In the genomic region with DNA sequence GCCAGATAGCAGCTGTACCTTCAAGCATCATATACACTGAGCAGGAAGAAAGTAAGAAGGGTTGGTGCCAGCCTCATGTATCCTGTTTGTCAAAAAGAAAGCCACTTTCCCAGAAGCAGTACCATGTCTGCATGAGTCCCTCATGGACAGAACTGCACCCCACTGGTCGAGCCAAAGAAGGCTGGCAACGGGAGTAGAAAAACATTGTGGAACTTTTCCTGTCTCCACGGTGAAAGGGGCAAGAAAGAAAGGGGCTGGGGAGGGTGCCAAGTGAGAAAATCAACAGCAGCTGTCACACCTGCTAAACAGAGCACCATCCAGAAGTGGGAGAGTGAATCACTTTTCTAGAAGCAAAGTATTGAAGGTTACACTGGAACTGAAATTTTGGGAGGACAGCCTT, we compare ENCODE assay signal across 15 cellular contexts.
"Had no signal": no experiment of that assay in that cellular context is flagged by ENCODE, and none has a peak within 500 bp of the region (broad histone marks: within the 10 kb centered on the region; RNA-seq: fewer than 3 reads in every experiment).

No MANE protein-coding gene starts in this region.

- DNase-seq: activated CD4-positive, alpha-beta T cell treated with anti-CD3 and anti-CD28 coated beads, Interleukin-2, amount 50 U/mL, for 1 hour; activated CD4-positive, CD25-positive, alpha-beta regulatory T cell treated with anti-CD3 and anti-CD28 coated beads, Interleukin-2, amount 50 U/mL, for 72 hours; activated CD8-positive, alpha-beta memory T cell treated with anti-CD3 and anti-CD28 coated beads, Interleukin-2, amount 50 U/mL, for 4 hours; activated effector memory CD4-positive, alpha-beta T cell treated with anti-CD3 and anti-CD28 coated beads, Interleukin-2, amount 50 U/mL, for 16 hours; activated T-cell treated with anti-CD3 and anti-CD28 coated beads, Interleukin-2, amount 50 U/mL, for 72 hours; gastrocnemius medialis; kidney; naive B cell; right lobe of liver; small intestine; stimulated activated CD4-positive, alpha-beta T cell treated with anti-CD3 and anti-CD28 coated beads, Interleukin-15, amount 100 ng/mL, for 24 hours; stimulated activated CD4-positive, alpha-beta T cell treated with anti-CD3 and anti-CD28 coated beads, Interleukin-2, amount 100 ng/mL, for 48 hours; T1000 had no signal

- ATAC-seq: activated T-cell treated with anti-CD3 and anti-CD28 coated beads, Interleukin-2, amount 50 U/mL, for 72 hours; esophagus mucosa; left lobe of liver; right lobe of liver had no signal

- FAIRE-seq: kidney, small intestine had no signal
